Comparison of ENCODE assay signal across 12 cellular contexts in the genomic region with DNA sequence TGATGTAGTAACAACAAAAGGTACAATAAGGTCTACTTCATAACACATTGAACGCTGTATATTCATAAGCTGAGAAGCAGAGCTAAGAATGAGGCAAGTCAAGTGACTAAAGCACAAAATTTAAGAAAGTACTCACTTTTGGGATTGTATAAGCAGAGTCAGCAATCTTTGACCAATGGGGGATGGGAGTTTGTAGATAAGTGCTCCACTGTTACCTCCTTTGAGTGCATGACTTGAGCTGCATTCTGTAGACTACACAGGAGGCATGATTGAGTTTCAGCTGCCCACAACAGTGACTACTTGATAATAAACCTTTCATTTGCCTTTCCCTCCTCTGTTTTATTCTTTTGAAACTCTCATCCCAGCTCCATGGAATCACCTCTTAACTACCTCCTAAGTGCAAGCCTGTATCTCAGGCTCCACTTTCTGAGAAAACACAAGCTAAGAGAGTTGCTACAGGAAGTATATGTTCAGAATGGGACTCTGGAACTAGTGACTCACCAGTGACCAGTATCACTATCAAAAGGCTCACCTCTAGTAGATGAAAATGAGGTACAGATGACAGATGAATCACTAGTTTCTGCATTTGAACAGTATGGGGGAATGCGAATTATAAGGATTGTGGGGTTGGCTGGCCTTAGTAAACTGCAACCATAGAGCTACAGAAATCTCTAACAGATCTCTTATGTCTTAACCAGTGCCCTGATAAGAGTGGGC. TPM values are rescaled to one million over a fixed set of nuclear protein-coding genes. Genes with fewer than 3 reads are reported as not detected.
A peak's percentile ranks its signal among the peaks of the same experiment; 100 is the strongest.
DNase-seq lines count a peak whose midpoint lies in the region; ATAC-seq and TF ChIP-seq lines count a peak whose summit lies in the region.
"Had no signal": no experiment of that assay in that cellular context is flagged by ENCODE, and none has a peak within 500 bp of the region (broad histone marks: within the 10 kb centered on the region; RNA-seq: fewer than 3 reads in every experiment).

No MANE protein-coding gene starts in this region.

- H3K4me3 Mint-ChIP-seq in CD14-positive monocyte: no peak overlapping the region
- H3K4me3 Mint-ChIP-seq: CD8-positive, alpha-beta memory T cell had no signal

- no peaks in the 10 kb centered on the region for H3K36me3 Mint-ChIP-seq in CD14-positive monocyte
- H3K36me3 Mint-ChIP-seq: CD8-positive, alpha-beta memory T cell had no signal

- H3K4me1 Mint-ChIP-seq in CD14-positive monocyte: no peaks in the 10 kb centered on the region
- H3K4me1 Mint-ChIP-seq: CD8-positive, alpha-beta memory T cell had no signal

- H3K27ac Mint-ChIP-seq in CD14-positive monocyte: no peak overlapping the region

- no peak for TF ChIP-seq CTCF in GM13977 (IDR thresholded peaks at IDR 0.05; ENCODE audit: extremely low read depth, insufficient read depth, missing control alignments)
- no peak for TF ChIP-seq CTCF in CD14-positive monocyte (IDR thresholded peaks at IDR 0.05)

- DNase-seq in GM13977 (ENCODE audit: low spot score) (no peak), pons (ENCODE audit: low spot score) (no peak), NK-92 (lab: John Stamatoyannopoulos, UW; ENCODE audit: unreplicated experiment) (no peak), CD14-positive monocyte (ENCODE audit: low spot score) (no peak)
- DNase-seq: CD8-positive, alpha-beta memory T cell; NCI-H2107; stimulated activated CD4-positive, alpha-beta T cell treated with anti-CD3 and anti-CD28 coated beads, Interleukin-4, amount 100 ng/mL, for 24 hours had no signal

- peaks cover 0 to 4% (median 0%) of the 10 kb centered on the region in 7 donors for H3K9me3 Mint-ChIP-seq in CD14-positive monocyte

- ATAC-seq in GM18499 (IDR thresholded peaks at IDR 0.05; ENCODE audit: insufficient read depth, unreplicated experiment): peak; percentile 71
- peak; percentile 84 for ATAC-seq in GM19463 (IDR thresholded peaks at IDR 0.05; ENCODE audit: unreplicated experiment)
- ATAC-seq in HG03460 (IDR thresholded peaks at IDR 0.05; ENCODE audit: unreplicated experiment): peak; percentile 88
- peak; percentile 75 for ATAC-seq in esophagus mucosa

- in situ Hi-C loops in GM13977 (cut with MboI; ENCODE audit: low pct_unique_long_range_greater_than_20kb, low sequenced_read_pairs, unreplicated experiment): no loop called here

- intact Hi-C loops in CD14-positive monocyte (cut with micrococcal nuclease): no loop called here

- H3K27me3 Mint-ChIP-seq in CD14-positive monocyte (ENCODE audit: low read depth in 3 of 3): no peaks in the 10 kb centered on the region
- H3K27me3 Mint-ChIP-seq: CD8-positive, alpha-beta memory T cell had no signal

RNA-seq across cellular contexts. Expression of a gene that starts 49.2 kb away (rescaled TPM):
- not detected for total RNA-seq in esophagus mucosa
- polyA plus RNA-seq in CD14-positive monocyte: not detected
- total RNA-seq: CD8-positive, alpha-beta memory T cell; lung microvascular endothelial cell had no signal
- polyA plus RNA-seq: CD8-positive, alpha-beta memory T cell had no signal
